In the genomic region with DNA sequence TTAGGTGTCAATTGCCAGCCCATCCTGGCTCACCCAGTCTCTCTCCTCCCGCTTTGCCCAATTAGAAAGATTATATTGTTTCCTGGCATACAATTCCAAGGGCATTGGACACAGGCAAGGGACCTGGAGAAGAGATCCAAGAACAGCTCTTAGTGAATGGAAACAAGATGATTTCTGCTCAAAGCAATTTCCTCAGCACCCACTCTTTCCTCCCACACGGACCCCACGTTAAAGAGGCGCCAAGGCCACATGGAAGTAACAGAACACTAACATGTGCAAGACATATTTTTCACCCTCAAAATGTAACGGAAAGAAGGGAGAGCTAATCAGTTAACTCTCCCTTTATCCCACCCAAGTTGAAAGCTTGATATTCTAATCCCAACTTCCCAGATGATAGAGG, we compare ENCODE assay signal across 21 cellular contexts.
"Had no signal": no experiment of that assay in that cellular context is flagged by ENCODE, and none has a peak within 500 bp of the region (broad histone marks: within the 10 kb centered on the region; RNA-seq: fewer than 3 reads in every experiment).

No MANE protein-coding gene starts in this region.

- H3K27me3 ChIP-seq: ascending aorta, body of pancreas, SJSA1 had no signal

- H3K9me3 Mint-ChIP-seq: activated naive CD4-positive, alpha-beta T cell treated with anti-CD3 and anti-CD28 coated beads, Interleukin-2, amount 50 U/mL, for 72 hours; activated naive CD8-positive, alpha-beta T cell treated with anti-CD3 and anti-CD28 coated beads, Interleukin-2, amount 50 U/mL, for 24 hours; activated T-cell treated with anti-CD3 and anti-CD28 coated beads, Interleukin-2, amount 50 U/mL, for 24 hours; activated T-helper 1 cell treated with anti-CD3 and anti-CD28 coated beads, Interleukin-12 subunit alpha, Interleukin-12 subunit beta, Interleukin-2, Interleukin-4 antibody, amounts not matched to agents 30 ng/mL and 10 ng/mL and 1 ng/mL, durations not matched to agents 14 hours and 24 hours and 36 hours; IgD-negative memory B cell; T-helper 1 cell treated with Interleukin-12 subunit alpha and Interleukin-12 subunit beta and Interleukin-4 antibody, amounts not matched to agents 30 μg/mL and 1 μg/mL, for 36 hours had no signal

- H3K27ac ChIP-seq: body of pancreas, SJSA1 had no signal

- H3K27ac Mint-ChIP-seq: activated CD8-positive, alpha-beta T cell treated with anti-CD3 and anti-CD28 coated beads, Interleukin-2, amount 10 ng/mL, durations not matched to agents 7 days and 5 days; activated naive CD4-positive, alpha-beta T cell treated with anti-CD3 and anti-CD28 coated beads, Interleukin-2, amount 50 U/mL, for 72 hours; activated naive CD8-positive, alpha-beta T cell treated with anti-CD3 and anti-CD28 coated beads, Interleukin-2, amount 50 U/mL, for 24 hours; activated T-cell treated with anti-CD3 and anti-CD28 coated beads, Interleukin-2, amount 50 U/mL, for 24 hours; activated T-helper 1 cell treated with anti-CD3 and anti-CD28 coated beads, Interleukin-12 subunit alpha, Interleukin-12 subunit beta, Interleukin-2, Interleukin-4 antibody, amounts not matched to agents 30 ng/mL and 10 ng/mL and 1 ng/mL, durations not matched to agents 14 hours and 24 hours and 36 hours; T-helper 1 cell treated with Interleukin-12 subunit alpha and Interleukin-12 subunit beta and Interleukin-4 antibody, amounts not matched to agents 30 μg/mL and 1 μg/mL, for 36 hours had no signal

- H3K27me3 Mint-ChIP-seq: activated naive CD8-positive, alpha-beta T cell treated with anti-CD3 and anti-CD28 coated beads, Interleukin-2, amount 50 U/mL, for 24 hours; activated T-cell treated with anti-CD3 and anti-CD28 coated beads, Interleukin-2, amount 50 U/mL, for 24 hours had no signal

- H3K4me3 Mint-ChIP-seq: activated CD8-positive, alpha-beta T cell treated with anti-CD3 and anti-CD28 coated beads, Interleukin-2, amount 10 ng/mL, durations not matched to agents 7 days and 5 days; activated naive CD8-positive, alpha-beta T cell treated with anti-CD3 and anti-CD28 coated beads, Interleukin-2, amount 50 U/mL, for 24 hours; activated T-cell treated with anti-CD3 and anti-CD28 coated beads, Interleukin-2, amount 50 U/mL, for 24 hours; activated T-helper 1 cell treated with anti-CD3 and anti-CD28 coated beads, Interleukin-12 subunit alpha, Interleukin-12 subunit beta, Interleukin-2, Interleukin-4 antibody, amounts not matched to agents 30 ng/mL and 10 ng/mL and 1 ng/mL, durations not matched to agents 14 hours and 24 hours and 36 hours; IgD-negative memory B cell; T-helper 1 cell treated with Interleukin-12 subunit alpha and Interleukin-12 subunit beta and Interleukin-4 antibody, amounts not matched to agents 30 μg/mL and 1 μg/mL, for 36 hours had no signal

- H3K36me3 Mint-ChIP-seq: activated naive CD4-positive, alpha-beta T cell treated with anti-CD3 and anti-CD28 coated beads, Interleukin-2, amount 50 U/mL, for 72 hours; IgD-negative memory B cell had no signal

- H3K36me3 ChIP-seq: ascending aorta, SJSA1 had no signal

- DNase-seq: activated CD4-positive, alpha-beta T cell treated with anti-CD3 and anti-CD28 coated beads for 4 hours; activated CD4-positive, alpha-beta T cell treated with anti-CD3 and anti-CD28 coated beads, Interleukin-2, amount 50 U/mL, for 4 hours; activated CD8-positive, alpha-beta memory T cell treated with anti-CD3 and anti-CD28 coated beads, Interleukin-2, amount 50 U/mL, for 48 hours; activated CD8-positive, alpha-beta T cell treated with anti-CD3 and anti-CD28 coated beads, Interleukin-2, amount 10 ng/mL, durations not matched to agents 7 days and 5 days; activated effector memory CD4-positive, alpha-beta T cell treated with anti-CD3 and anti-CD28 coated beads, Interleukin-2, amount 50 U/mL, for 16 hours; activated naive CD4-positive, alpha-beta T cell treated with Interleukin-2 at 50 U/mL for 16 hours; activated naive CD8-positive, alpha-beta T cell treated with anti-CD3 and anti-CD28 coated beads, Interleukin-2, amount 50 U/mL, for 24 hours; activated T-cell treated with anti-CD3 and anti-CD28 coated beads, Interleukin-2, amount 50 U/mL, for 24 hours; amniotic stem cell; KG1; NCI-H1930; NCI-H2171; NCI-H524 treated with DMSO at 0.1 percent for 48 hours had no signal

- H3K4me1 Mint-ChIP-seq: activated naive CD8-positive, alpha-beta T cell treated with anti-CD3 and anti-CD28 coated beads, Interleukin-2, amount 50 U/mL, for 24 hours had no signal

- H3K9me3 ChIP-seq: ascending aorta, body of pancreas, SJSA1 had no signal

- ATAC-seq: activated CD4-positive, CD25-positive, alpha-beta regulatory T cell treated with anti-CD3 and anti-CD28 coated beads, Interleukin-2, amount 50 U/mL, for 24 hours; activated CD8-positive, alpha-beta T cell treated with anti-CD3 and anti-CD28 coated beads, Interleukin-2, amount 10 ng/mL, durations not matched to agents 7 days and 5 days; activated naive CD4-positive, alpha-beta T cell treated with anti-CD3 and anti-CD28 coated beads, Interleukin-2, amount 50 U/mL, for 72 hours; activated naive CD8-positive, alpha-beta T cell treated with anti-CD3 and anti-CD28 coated beads, Interleukin-2, amount 50 U/mL, for 24 hours had no signal

- H3K4me3 ChIP-seq: ascending aorta, body of pancreas, SJSA1 had no signal
